In the genomic region with DNA sequence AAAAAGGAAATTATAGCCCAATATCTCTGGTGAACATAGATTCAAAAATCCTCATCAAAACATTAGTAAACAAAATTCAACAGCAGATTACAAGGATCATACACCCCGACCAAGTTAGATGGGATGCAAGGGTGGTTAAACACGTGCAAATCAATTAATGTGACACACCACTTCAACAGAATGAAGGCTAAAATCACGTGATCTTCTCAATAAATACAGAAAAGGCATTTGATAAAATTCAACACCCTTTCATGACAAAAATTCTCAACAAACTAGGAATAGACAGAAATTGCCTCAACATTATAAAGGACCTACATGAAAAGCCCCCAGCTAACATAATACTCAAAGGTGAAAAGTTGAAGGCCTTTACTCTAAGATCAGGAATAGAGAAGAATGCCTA, we compare ENCODE assay signal across 29 cellular contexts.
"Had no signal": no experiment of that assay in that cellular context is flagged by ENCODE, and none has a peak within 500 bp of the region (broad histone marks: within the 10 kb centered on the region; RNA-seq: fewer than 3 reads in every experiment).

No MANE protein-coding gene starts in this region.

- H3K9me3 ChIP-seq: stomach, suprapubic skin, testis, thoracic aorta, thyroid gland, tibial artery, tibial nerve, transverse colon, upper lobe of left lung, upper lobe of right lung, uterus, vagina had no signal

- H3K27me3 Mint-ChIP-seq: stimulated activated memory B cell treated with anti-CD40 and anti-IgM and Interleukin-4, amounts not matched to agents 10 μg/mL and 1 μg/mL and 100 μg/mL, for 72 hours; stimulated activated naive B cell treated with anti-CD40 and anti-IgM and Interleukin-4, amounts not matched to agents 10 μg/mL and 1 μg/mL and 100 μg/mL, for 72 hours; stimulated activated naive CD8-positive, alpha-beta T cell treated with anti-CD3 and anti-CD28 coated beads, Interleukin-15, amount 100 ng/mL, for 72 hours; stimulated activated naive CD8-positive, alpha-beta T cell treated with anti-CD3 and anti-CD28 coated beads, Interleukin-15, Interleukin-2, amounts not matched to agents 100 ng/mL and 50 ng/mL, for 24 hours; type B pancreatic cell had no signal

- H3K4me3 Mint-ChIP-seq: stimulated activated effector memory CD8-positive, alpha-beta T cell treated with anti-CD3 and anti-CD28 coated beads, Interleukin-12 subunit alpha, Interleukin-12 subunit beta, amount 100 ng/mL, for 72 hours; stimulated activated memory B cell treated with anti-CD40 and anti-IgM and Interleukin-4, amounts not matched to agents 10 μg/mL and 1 μg/mL and 100 μg/mL, for 72 hours; stimulated activated naive B cell treated with anti-CD40 and anti-IgM and Interleukin-4, amounts not matched to agents 10 μg/mL and 1 μg/mL and 100 μg/mL, for 72 hours; stimulated activated naive CD8-positive, alpha-beta T cell treated with anti-CD3 and anti-CD28 coated beads, Interleukin-15, amount 100 ng/mL, for 72 hours; stimulated activated naive CD8-positive, alpha-beta T cell treated with anti-CD3 and anti-CD28 coated beads, Interleukin-15, Interleukin-2, amounts not matched to agents 100 ng/mL and 50 ng/mL, for 24 hours; type B pancreatic cell had no signal

- ATAC-seq: stimulated activated effector memory CD8-positive, alpha-beta T cell treated with anti-CD3 and anti-CD28 coated beads, Interleukin-12 subunit alpha, Interleukin-12 subunit beta, amount 100 ng/mL, for 72 hours; stimulated activated memory B cell treated with anti-CD40 and anti-IgM and Interleukin-4, amounts not matched to agents 10 μg/mL and 1 μg/mL and 100 μg/mL, for 72 hours; stimulated activated naive B cell treated with anti-CD40 and anti-IgM and Interleukin-4, amounts not matched to agents 10 μg/mL and 1 μg/mL and 100 μg/mL, for 72 hours; stimulated activated naive CD8-positive, alpha-beta T cell treated with anti-CD3 and anti-CD28 coated beads, Interleukin-15, amount 100 ng/mL, for 72 hours; stimulated activated naive CD8-positive, alpha-beta T cell treated with anti-CD3 and anti-CD28 coated beads, Interleukin-15, Interleukin-2, amounts not matched to agents 100 U/mL and 50 U/mL, for 24 hours; upper lobe of right lung had no signal

- DNase-seq: stimulated activated CD4-positive, alpha-beta T cell treated with anti-CD3 and anti-CD28 coated beads, Interleukin-2, amount 100 ng/mL, for 48 hours; stimulated activated CD4-positive, alpha-beta T cell treated with anti-CD3 and anti-CD28 coated beads, Interleukin-4, amount 100 ng/mL, for 1 hour; stimulated activated CD4-positive, alpha-beta T cell treated with anti-CD3 and anti-CD28 coated beads, Interleukin-4, amount 100 ng/mL, for 24 hours; stimulated activated CD4-positive, alpha-beta T cell treated with anti-CD3 and anti-CD28 coated beads, Interleukin-4, amount 100 ng/mL, for 4 hours; stimulated activated CD8-positive, alpha-beta memory T cell treated with anti-CD3 and anti-CD28 coated beads, Interleukin-4, amount 100 ng/mL, for 48 hours; stimulated activated naive B cell treated with anti-CD40 and anti-IgM and Interleukin-4, amounts not matched to agents 10 μg/mL and 1 μg/mL and 100 μg/mL, for 72 hours; stimulated activated naive CD4-positive, alpha-beta T cell; stimulated activated naive CD4-positive, alpha-beta T cell treated with Interleukin-2 at 50 U/mL for 16 hours; stimulated activated naive CD8-positive, alpha-beta T cell treated with anti-CD3 and anti-CD28 coated beads, Interleukin-15, amount 100 ng/mL, for 72 hours; stimulated activated naive CD8-positive, alpha-beta T cell treated with anti-CD3 and anti-CD28 coated beads, Interleukin-15, Interleukin-2, amounts not matched to agents 100 U/mL and 50 U/mL, for 24 hours; stomach; substantia nigra; testis; thyroid gland; tibial artery; transverse colon; trophoblast cell; upper lobe of left lung; upper lobe of right lung; uterus had no signal

- H3K4me1 ChIP-seq: stomach, suprapubic skin, testis, thyroid gland, tibial artery, tibial nerve, transverse colon, upper lobe of left lung, upper lobe of right lung, uterus, vagina had no signal

- FAIRE-seq: urothelium cell line had no signal

- H3K27me3 ChIP-seq: stomach, suprapubic skin, testis, thyroid gland, tibial artery, tibial nerve, transverse colon, upper lobe of left lung, upper lobe of right lung, uterus, vagina had no signal

- H3K36me3 Mint-ChIP-seq: stimulated activated effector memory CD8-positive, alpha-beta T cell treated with anti-CD3 and anti-CD28 coated beads, Interleukin-12 subunit alpha, Interleukin-12 subunit beta, amount 100 ng/mL, for 72 hours; stimulated activated memory B cell treated with anti-CD40 and anti-IgM and Interleukin-4, amounts not matched to agents 10 μg/mL and 1 μg/mL and 100 μg/mL, for 72 hours; stimulated activated naive B cell treated with anti-CD40 and anti-IgM and Interleukin-4, amounts not matched to agents 10 μg/mL and 1 μg/mL and 100 μg/mL, for 72 hours; type B pancreatic cell had no signal

- H3K27ac ChIP-seq: stomach, suprapubic skin, testis, thoracic aorta, thyroid gland, tibial artery, tibial nerve, transverse colon, upper lobe of left lung, upper lobe of right lung, uterus, vagina had no signal

- H3K36me3 ChIP-seq: stomach, suprapubic skin, thoracic aorta, thyroid gland, tibial artery, tibial nerve, transverse colon, upper lobe of left lung, upper lobe of right lung, uterus, vagina had no signal

- H3K4me3 ChIP-seq: stomach, suprapubic skin, testis, thoracic aorta, thyroid gland, tibial artery, tibial nerve, transverse colon, upper lobe of left lung, upper lobe of right lung, uterus, vagina had no signal

- H3K4me1 Mint-ChIP-seq: stimulated activated effector memory CD8-positive, alpha-beta T cell treated with anti-CD3 and anti-CD28 coated beads, Interleukin-12 subunit alpha, Interleukin-12 subunit beta, amount 100 ng/mL, for 72 hours; stimulated activated memory B cell treated with anti-CD40 and anti-IgM and Interleukin-4, amounts not matched to agents 10 μg/mL and 1 μg/mL and 100 μg/mL, for 72 hours; stimulated activated naive B cell treated with anti-CD40 and anti-IgM and Interleukin-4, amounts not matched to agents 10 μg/mL and 1 μg/mL and 100 μg/mL, for 72 hours; stimulated activated naive CD8-positive, alpha-beta T cell treated with anti-CD3 and anti-CD28 coated beads, Interleukin-15, amount 100 ng/mL, for 72 hours had no signal

- H3K9me3 Mint-ChIP-seq: type B pancreatic cell had no signal

- H3K27ac Mint-ChIP-seq: stimulated activated effector memory CD8-positive, alpha-beta T cell treated with anti-CD3 and anti-CD28 coated beads, Interleukin-12 subunit alpha, Interleukin-12 subunit beta, amount 100 ng/mL, for 72 hours; stimulated activated memory B cell treated with anti-CD40 and anti-IgM and Interleukin-4, amounts not matched to agents 10 μg/mL and 1 μg/mL and 100 μg/mL, for 72 hours; stimulated activated naive B cell treated with anti-CD40 and anti-IgM and Interleukin-4, amounts not matched to agents 10 μg/mL and 1 μg/mL and 100 μg/mL, for 72 hours; stimulated activated naive CD8-positive, alpha-beta T cell treated with anti-CD3 and anti-CD28 coated beads, Interleukin-15, amount 100 ng/mL, for 72 hours; stimulated activated naive CD8-positive, alpha-beta T cell treated with anti-CD3 and anti-CD28 coated beads, Interleukin-15, Interleukin-2, amounts not matched to agents 100 ng/mL and 50 ng/mL, for 24 hours; type B pancreatic cell had no signal
